In genomic region chr2:96091711-96092579, GRCh38 we compare ENCODE assay signal across 15 cellular contexts. TPM values are rescaled to one million over a fixed set of nuclear protein-coding genes. Genes with fewer than 3 reads are reported as not detected.
A peak's percentile ranks its signal among the peaks of the same experiment; 100 is the strongest.
DNase-seq lines count a peak whose midpoint lies in the region; ATAC-seq and TF ChIP-seq lines count a peak whose summit lies in the region.
"Had no signal": no experiment of that assay in that cellular context is flagged by ENCODE, and none has a peak within 500 bp of the region (broad histone marks: within the 10 kb centered on the region; RNA-seq: fewer than 3 reads in every experiment).

No MANE protein-coding gene starts in this region.

- H3K4ac ChIP-seq in mesendoderm (ENCODE audit: low read depth, low read length) = no peak overlapping the region

- no peak overlapping the region for H2BK15ac ChIP-seq in mesendoderm (replicated peaks; ENCODE audit: low read depth)

- peaks cover 2% of the 10 kb centered on the region for H3K4me1 ChIP-seq in mesendoderm (ENCODE audit: control insufficient read depth, low read depth, low read length)
- no peaks in the 10 kb centered on the region for H3K4me1 ChIP-seq in smooth muscle cell (ENCODE audit: low read depth)

- H3K4me2 ChIP-seq in mesendoderm (ENCODE audit: low read length) (no peak overlapping the region), smooth muscle cell (no peak overlapping the region)

- H4K20me1 ChIP-seq in smooth muscle cell (ENCODE audit: low read depth) = no peaks in the 10 kb centered on the region

- TF ChIP-seq CTCF in smooth muscle cell (IDR thresholded peaks at IDR 0.05; ENCODE audit: borderline replicate concordance, insufficient read depth, poor library complexity, severe bottlenecking) (no peak), HFFc6 (IDR thresholded peaks at IDR 0.05) (no peak)

- H3K79me1 ChIP-seq in mesendoderm (ENCODE audit: low read length) = no peaks in the 10 kb centered on the region

- no peaks in the 10 kb centered on the region for H3F3A ChIP-seq in smooth muscle cell (ENCODE audit: low read depth)

- H3K4me3 Mint-ChIP-seq in T-helper 17 cell = no peak overlapping the region
- no peak overlapping the region for H3K4me3 Mint-ChIP-seq in HFFc6
- H3K4me3 Mint-ChIP-seq: IgD-negative memory B cell had no signal

- no peak overlapping the region for H2BK5ac ChIP-seq in mesendoderm (ENCODE audit: low read length)

- no peak overlapping the region for H2AK5ac ChIP-seq in mesendoderm (ENCODE audit: low read length)

- H3K4me3 ChIP-seq in mesendoderm (ENCODE audit: low read length) (no peak overlapping the region), smooth muscle cell (no peak overlapping the region)

- H3K27me3 Mint-ChIP-seq in T-helper 17 cell = peaks cover 20% of the 10 kb centered on the region
- peaks cover 39% of the 10 kb centered on the region for H3K27me3 Mint-ChIP-seq in HFFc6 (ENCODE audit: insufficient read depth)

- ATAC-seq in T-helper 17 cell = no peak

- no peak overlapping the region for H3K23ac ChIP-seq in mesendoderm (ENCODE audit: low read length)

- DNase-seq in A172 (ENCODE audit: low spot score) = peak; percentile 14
- DNase-seq in COLO668 (lab: John Stamatoyannopoulos, UW; ENCODE audit: unreplicated experiment) = peak; percentile 87
- DNase-seq in T-helper 17 cell = peak in 1 of 3 donors; percentile 4
- DNase-seq in mesendoderm = peak; percentile 41
- no peak for DNase-seq in smooth muscle cell (lab: John Stamatoyannopoulos, UW; ENCODE audit: unreplicated experiment)
- no peak for DNase-seq in T-helper 1 cell
- no peak for DNase-seq in medulla oblongata (ENCODE audit: extremely low spot score)
- DNase-seq in HFFc6 = no peak
- DNase-seq: NCI-H774; stimulated activated CD4-positive, alpha-beta T cell treated with anti-CD3 and anti-CD28 coated beads, Interleukin-4, amount 100 ng/mL, for 1 hour; SW 1271 had no signal

- H2BK120ac ChIP-seq in mesendoderm (ENCODE audit: low read depth, low read length) = no peak overlapping the region

- no peaks in the 10 kb centered on the region for H3K36me3 ChIP-seq in mesendoderm (ENCODE audit: control insufficient read depth, insufficient read depth, low read length)
- no peaks in the 10 kb centered on the region for H3K36me3 ChIP-seq in smooth muscle cell (ENCODE audit: low read depth)
- H3K36me3 ChIP-seq: neutrophil had no signal

- no peak overlapping the region for H3K18ac ChIP-seq in mesendoderm (ENCODE audit: low read length)

- H3K36me3 Mint-ChIP-seq in T-helper 17 cell (ENCODE audit: low read depth) = no peaks in the 10 kb centered on the region
- no peaks in the 10 kb centered on the region for H3K36me3 Mint-ChIP-seq in HFFc6 (ENCODE audit: low read depth)
- H3K36me3 Mint-ChIP-seq: IgD-negative memory B cell had no signal

- H2AFZ ChIP-seq in smooth muscle cell (ENCODE audit: low read depth) = no peak overlapping the region

- no peak overlapping the region for H4K5ac ChIP-seq in mesendoderm (ENCODE audit: low read length)

- H3K27ac ChIP-seq in mesendoderm (ENCODE audit: low read depth, low read length) (no peak overlapping the region), smooth muscle cell (ENCODE audit: low read depth) (no peak overlapping the region)
- H3K27ac ChIP-seq: epithelial cell of prostate, neutrophil had no signal

- no CpG with 5 or more reads among the region's 18 CpGs for WGBS in mesendoderm (ENCODE audit: extremely low coverage, insufficient coverage, low lambda C conversion rate)
- 71% methylated on average over 16 of the region's 18 CpGs for WGBS in smooth muscle cell (ENCODE audit: low lambda C conversion rate)

- no peaks in the 10 kb centered on the region for H3K9me3 Mint-ChIP-seq in HFFc6

- no peaks in the 10 kb centered on the region for H3K27me3 ChIP-seq in mesendoderm (ENCODE audit: insufficient read depth, low read length, poor library complexity)
- no peaks in the 10 kb centered on the region for H3K27me3 ChIP-seq in smooth muscle cell (ENCODE audit: low read depth)
- H3K27me3 ChIP-seq: neutrophil had no signal

- H3K4me1 Mint-ChIP-seq in T-helper 17 cell = peaks cover 4% of the 10 kb centered on the region
- peaks cover 6% of the 10 kb centered on the region; the same call in 1 of the 2 replicates for H3K4me1 Mint-ChIP-seq in HFFc6 (ENCODE audit: low read depth)

- H3K9ac ChIP-seq in mesendoderm (ENCODE audit: low read length) (no peak overlapping the region), smooth muscle cell (ENCODE audit: low read depth) (no peak overlapping the region)

- H3K56ac ChIP-seq in mesendoderm (ENCODE audit: low read length) = no peak overlapping the region

- H4K8ac ChIP-seq in mesendoderm (ENCODE audit: low read depth, low read length) = no peak overlapping the region

- peak overlapping the region; percentile 29 for H3K27ac Mint-ChIP-seq in T-helper 17 cell
- no peak overlapping the region for H3K27ac Mint-ChIP-seq in HFFc6
- H3K27ac Mint-ChIP-seq: IgD-negative memory B cell had no signal

- H3K9me3 ChIP-seq in T-helper 17 cell (ENCODE audit: control insufficient read depth, low read length, poor library complexity, severe bottlenecking) = no peaks in the 10 kb centered on the region
- no peaks in the 10 kb centered on the region for H3K9me3 ChIP-seq in smooth muscle cell (replicated peaks; ENCODE audit: low read depth)
- H3K9me3 ChIP-seq: neutrophil had no signal

- H3K79me2 ChIP-seq in mesendoderm (ENCODE audit: control insufficient read depth, insufficient read depth, low read length) = no peaks in the 10 kb centered on the region
- no peaks in the 10 kb centered on the region for H3K79me2 ChIP-seq in smooth muscle cell (ENCODE audit: low read depth)

RNA-seq across cellular contexts. Expression of gene ADRA2B, which starts 24.4 kb away (rescaled TPM):
- not detected in 2 replicates for total RNA-seq in A172 (2014; rRNA removed; shearing (Covaris generic))
- 1 to 10 TPM in 1 of 2 donors, under 1 TPM in 1; 0.85 to 2.8 TPM for total RNA-seq in T-helper 17 cell
- polyA plus RNA-seq in mesendoderm (2013, experiment 1 of 2) = 0.51 TPM
- polyA plus RNA-seq in mesendoderm (2013, experiment 2 of 2) = 0.59 TPM
- 0.04 and 1.2 TPM in 2 replicates for total RNA-seq in smooth muscle cell
- polyA plus RNA-seq in smooth muscle cell = 0.06 TPM in 1 of 2 replicates, not detected in the other
- not detected for total RNA-seq in HFFc6 (2021; fragmentation: NEBNext Ultra II Directional; extraction: Animal tissue kit (Norgen Biotek cat#: 25700))
- total RNA-seq: astrocyte had no signal
- polyA plus RNA-seq: IgD-negative memory B cell had no signal

RNA-seq across cellular contexts. Expression of gene ASTL, which starts 46.4 kb away (rescaled TPM):
- total RNA-seq in A172 (2014; rRNA removed; shearing (Covaris generic)) = not detected in 2 replicates
- 1 to 10 TPM; 4.2 to 7.9 TPM for total RNA-seq in T-helper 17 cell
- 0.07 TPM for polyA plus RNA-seq in mesendoderm (2013, experiment 1 of 2)
- not detected for polyA plus RNA-seq in mesendoderm (2013, experiment 2 of 2)
- 0.40 TPM in 1 of 2 replicates, not detected in the other for total RNA-seq in smooth muscle cell
- 0.50 TPM in 1 of 2 replicates, not detected in the other for polyA plus RNA-seq in smooth muscle cell
- total RNA-seq in HFFc6 (2021; fragmentation: NEBNext Ultra II Directional; extraction: Animal tissue kit (Norgen Biotek cat#: 25700)) = under 1 TPM in 3 of 6 experiments, not detected in 3; 0.25 to 0.39 (median 0.31) TPM
- total RNA-seq: astrocyte had no signal
- polyA plus RNA-seq: IgD-negative memory B cell had no signal

RNA-seq across cellular contexts. Expression of gene DUSP2, which starts 53.3 kb away (rescaled TPM):
- 0.05 TPM in 1 of 2 replicates, not detected in the other for total RNA-seq in A172 (2014; rRNA removed; shearing (Covaris generic))
- total RNA-seq in T-helper 17 cell = 100 to 1,000 TPM; 240 to 319 TPM
- 6.8 TPM for polyA plus RNA-seq in mesendoderm (2013, experiment 1 of 2)
- polyA plus RNA-seq in mesendoderm (2013, experiment 2 of 2) = 6.7 TPM
- 48.7 and 55.3 TPM in 2 replicates for total RNA-seq in smooth muscle cell
- 89.3 and 111 TPM in 2 replicates for polyA plus RNA-seq in smooth muscle cell
- 10 to 100 TPM; 10.1 to 17.9 (median 11.5) TPM for total RNA-seq in HFFc6 (2021; fragmentation: NEBNext Ultra II Directional; extraction: Animal tissue kit (Norgen Biotek cat#: 25700))

RNA-seq across cellular contexts. Expression of gene GPAT2, which starts 57.2 kb away (rescaled TPM):
- total RNA-seq in A172 (2014; rRNA removed; shearing (Covaris generic)) = not detected in 2 replicates
- total RNA-seq in T-helper 17 cell = 1 to 10 TPM; 1.2 to 5.0 TPM
- polyA plus RNA-seq in mesendoderm (2013, experiment 1 of 2) = 0.28 TPM
- polyA plus RNA-seq in mesendoderm (2013, experiment 2 of 2) = 0.39 TPM
- not detected in 2 replicates for total RNA-seq in smooth muscle cell
- polyA plus RNA-seq in smooth muscle cell = 0.29 and 0.32 TPM in 2 replicates
- 10 to 100 TPM in 4 of 6 experiments, 1 to 10 TPM in 2; 3.1 to 44.6 (median 37.8) TPM for total RNA-seq in HFFc6 (2021; fragmentation: NEBNext Ultra II Directional; extraction: Animal tissue kit (Norgen Biotek cat#: 25700))

Comparison
In these comparisons a context has a peak if more than half of its experiments do, and no peak if none do; other contexts are left out.
1. DNase-seq: peak in A172 (single experiment), COLO668 (single experiment) and mesendoderm (single experiment); none in smooth muscle cell (single experiment), T-helper 1 cell (0 of 5), medulla oblongata (single experiment) and HFFc6 (single experiment).
2. RNA of gene DUSP2, which starts 53.3 kb away (total RNA-seq): 240 to 319 TPM in T-helper 17 cell, 48.7 to 55.3 TPM in smooth muscle cell and 10.1 to 17.9 TPM in HFFc6; 0.05 TPM in A172; every median in the first group is over 10 times any median in the second.